Comparison of ENCODE assay signal across 8 cellular contexts in genomic region chr16:3431779-3432219, GRCh38. TPM values are rescaled to one million over a fixed set of nuclear protein-coding genes. Genes with fewer than 3 reads are reported as not detected.
A peak's percentile ranks its signal among the peaks of the same experiment; 100 is the strongest.
DNase-seq lines count a peak whose midpoint lies in the region; ATAC-seq, FAIRE-seq and TF ChIP-seq lines count a peak whose summit lies in the region.
"Had no signal": no experiment of that assay in that cellular context is flagged by ENCODE, and none has a peak within 500 bp of the region (broad histone marks: within the 10 kb centered on the region; RNA-seq: fewer than 3 reads in every experiment).

No MANE protein-coding gene starts in this region.

- H3K27ac ChIP-seq in kidney (ENCODE audit: low read depth in 2 of 2, low read length in 2 of 2): no peak overlapping the region
- H3K27ac ChIP-seq in RWPE1: no peak overlapping the region
- H3K27ac ChIP-seq: skin epidermis had no signal

- no peak for ATAC-seq in HG02610 (IDR thresholded peaks at IDR 0.05; ENCODE audit: unreplicated experiment)

- TF ChIP-seq CTCF in kidney (IDR thresholded peaks at IDR 0.05; ENCODE audit: borderline replicate concordance, extremely low read depth, insufficient read depth) (no peak), RWPE1 (conservative IDR thresholded peaks at IDR 0.05; ENCODE audit: low read depth) (no peak)

- peak overlapping the region; percentile 40 to 53 for H3K4me3 ChIP-seq in kidney (ENCODE audit: low read length in 2 of 2)
- H3K4me3 ChIP-seq: skin epidermis had no signal

- DNase-seq in NCI-H2171 treated with DMSO at 0.1 percent for 48 hours (lab: John Stamatoyannopoulos, UW) (peak; percentile 66), kidney (peak; percentile 74), NCI-H226 (no peak), RWPE1 (ENCODE audit: low spot score) (no peak)
- DNase-seq in activated effector memory CD4-positive, alpha-beta T cell treated with anti-CD3 and anti-CD28 coated beads, Interleukin-2, amount 50 U/mL, for 16 hours: peak; percentile 84
- peak; percentile 36 to 66 for DNase-seq in stimulated activated CD8-positive, alpha-beta memory T cell treated with anti-CD3 and anti-CD28 coated beads, Interleukin-2, amount 100 ng/mL, for 48 hours (ENCODE audit: low read depth in 2 of 2)

- no peak for FAIRE-seq in kidney (lab: Jason Lieb, UNC)

- intact Hi-C loops in kidney (cut with DNase I): no loop called here

- H3K9me3 ChIP-seq in kidney (ENCODE audit: control insufficient read depth in 1 of 2, low read length in 2 of 2): peaks cover 0 to 5% of the 10 kb centered on the region in 2 donors

- H3K9ac ChIP-seq in kidney (ENCODE audit: low read length in 2 of 2): no peak overlapping the region

- H3K36me3 ChIP-seq in kidney (ENCODE audit: control insufficient read depth in 1 of 2, insufficient read depth in 2 of 2, low read length in 2 of 2): peaks cover 0 to 7% of the 10 kb centered on the region in 2 donors

- CTCF ChIA-PET in RWPE1 (lab: Yijun Ruan, JAX): no interaction called here

- H3K4me1 ChIP-seq in kidney (ENCODE audit: control insufficient read depth in 1 of 2, insufficient read depth in 1 of 2, low read depth in 1 of 2, low read length in 2 of 2): no peaks in the 10 kb centered on the region

- POLR2A ChIA-PET in RWPE1 (lab: Yijun Ruan, JAX; ENCODE audit: low non-redundant PET): no interaction called here

RNA-seq across cellular contexts. Expression of gene ZNF597, which starts 11.5 kb away (rescaled TPM):
- total RNA-seq in kidney: 3.4 TPM
- polyA plus RNA-seq in kidney (ENCODE audit: insufficient read depth, low read depth, low replicate concordance): 0.99 TPM

RNA-seq across cellular contexts. Expression of gene NAA60, which starts 11.7 kb away (rescaled TPM):
- 51.6 TPM for total RNA-seq in kidney
- polyA plus RNA-seq in kidney (ENCODE audit: insufficient read depth, low read depth, low replicate concordance): 66.6 TPM

RNA-seq across cellular contexts. Expression of gene ZNF174, which starts 30.8 kb away (rescaled TPM):
- total RNA-seq in kidney: 12.4 TPM
- 10.9 TPM for polyA plus RNA-seq in kidney (ENCODE audit: insufficient read depth, low read depth, low replicate concordance)

RNA-seq across cellular contexts. Expression of gene ZSCAN32, which starts 31.0 kb away (rescaled TPM):
- total RNA-seq in kidney: 16.3 TPM
- polyA plus RNA-seq in kidney (ENCODE audit: insufficient read depth, low read depth, low replicate concordance): 9.8 TPM

Comparison
In these comparisons a context has a peak if more than half of its experiments do, and no peak if none do; other contexts are left out.
1. DNase-seq: peak in NCI-H2171 treated with DMSO at 0.1 percent for 48 hours (single experiment), activated effector memory CD4-positive, alpha-beta T cell treated with anti-CD3 and anti-CD28 coated beads, Interleukin-2, amount 50 U/mL, for 16 hours (single experiment), kidney (single experiment) and stimulated activated CD8-positive, alpha-beta memory T cell treated with anti-CD3 and anti-CD28 coated beads, Interleukin-2, amount 100 ng/mL, for 48 hours (2 of 2); none in NCI-H226 (single experiment) and RWPE1 (single experiment).